Comparison of ENCODE assay signal across 8 cellular contexts in the genomic region with DNA sequence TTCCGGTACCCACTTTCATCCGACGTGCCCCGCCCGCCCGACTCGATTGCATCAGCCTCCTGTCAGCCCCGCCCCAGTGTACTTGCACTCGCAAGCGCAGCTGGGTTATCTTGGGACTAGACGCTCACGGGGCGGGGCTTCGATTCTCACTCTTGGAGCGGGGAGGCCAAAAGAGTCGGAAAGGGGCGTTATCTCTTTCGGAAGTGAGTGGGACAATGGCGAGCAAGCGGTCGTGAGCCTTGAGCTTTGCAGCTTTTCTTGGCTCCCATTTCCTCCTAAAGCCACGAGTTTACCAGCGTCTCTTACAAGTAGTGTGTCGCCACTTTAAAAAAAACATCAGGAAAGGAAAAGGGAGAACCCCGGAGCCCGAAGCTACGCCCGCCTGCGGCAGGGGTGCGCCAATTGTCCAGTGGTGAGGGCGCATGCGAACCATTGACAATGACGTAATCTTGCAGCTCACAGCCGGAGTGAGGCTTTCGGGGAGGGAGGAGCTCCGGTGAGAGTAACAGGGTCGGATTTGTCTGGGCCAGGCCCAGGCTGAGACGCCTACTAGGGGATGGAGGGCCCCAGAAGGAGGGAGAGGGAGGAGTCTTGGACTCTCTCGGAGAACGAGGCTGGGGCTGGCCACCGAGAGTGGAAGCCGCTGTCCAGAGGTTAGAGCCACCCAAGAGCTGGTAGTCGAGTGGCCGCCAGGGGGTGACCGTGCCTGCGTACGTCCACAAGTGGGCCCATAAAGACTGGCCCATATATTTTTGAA.
DNase-seq lines count a peak whose midpoint lies in the region; ATAC-seq, FAIRE-seq and TF ChIP-seq lines count a peak whose summit lies in the region.

No MANE protein-coding gene starts in this region.

- peaks cover 10% of the 10 kb centered on the region for H3K36me3 Mint-ChIP-seq in activated CD8-positive, alpha-beta memory T cell treated with anti-CD3 and anti-CD28 coated beads, Interleukin-2, amount 10 ng/mL, durations not matched to agents 7 days and 5 days

- TF ChIP-seq EP300 in H1 (IDR thresholded peaks at IDR 0.05; ENCODE audit: borderline replicate concordance in 1 of 2, low read depth in 2 of 2, low read length in 2 of 2): no peak

- no peaks in the 10 kb centered on the region for H3K79me2 ChIP-seq in H1 (ENCODE audit: control insufficient read depth in 1 of 2, insufficient read depth in 2 of 2, low read length in 2 of 2)

- peak; percentile 63 to 68 for TF ChIP-seq RAD21 in H1 (IDR thresholded peaks at IDR 0.05 in 1 of 2, conservative IDR thresholded peaks at IDR 0.05 in 1 of 2; ENCODE audit: low read depth in 2 of 2, low read length in 2 of 2)

- no peaks in the 10 kb centered on the region for H3K27me3 Mint-ChIP-seq in activated CD8-positive, alpha-beta memory T cell treated with anti-CD3 and anti-CD28 coated beads, Interleukin-2, amount 10 ng/mL, durations not matched to agents 7 days and 5 days

- H2BK20ac ChIP-seq in H1 (ENCODE audit: low read length): no peak overlapping the region

- H3K36me3 ChIP-seq in H1 (ENCODE audit: control insufficient read depth in 2 of 4, insufficient read depth in 4 of 4, low read length in 3 of 4) (no peaks in the 10 kb centered on the region), mesenchymal stem cell (ENCODE audit: control insufficient read depth in 1 of 2, insufficient read depth in 2 of 2, low read depth in 1 of 2, low read length in 2 of 2) (no peaks in the 10 kb centered on the region)

- H3K4me1 Mint-ChIP-seq in activated CD8-positive, alpha-beta memory T cell treated with anti-CD3 and anti-CD28 coated beads, Interleukin-2, amount 10 ng/mL, durations not matched to agents 7 days and 5 days: peaks cover 7% of the 10 kb centered on the region

- TF ChIP-seq POLR2A in H1 (IDR thresholded peaks at IDR 0.05; ENCODE audit: control extremely low read depth in 1 of 2, low read depth in 2 of 2, low read length in 2 of 2): peak; percentile 59 to 90

- H2BK15ac ChIP-seq in H1 (ENCODE audit: low read length) (no peak overlapping the region), mesenchymal stem cell (ENCODE audit: low read depth, poor library complexity, severe bottlenecking) (no peak overlapping the region)

- H2AK5ac ChIP-seq in H1 (ENCODE audit: low read depth, low read length) (no peak overlapping the region), mesenchymal stem cell (ENCODE audit: low read length, severe bottlenecking) (no peak overlapping the region)

- peak; percentile 94 for ATAC-seq in GM21390 (IDR thresholded peaks at IDR 0.05; ENCODE audit: unreplicated experiment)
- ATAC-seq in activated CD8-positive, alpha-beta memory T cell treated with anti-CD3 and anti-CD28 coated beads, Interleukin-2, amount 10 ng/mL, durations not matched to agents 7 days and 5 days: peak; percentile 96

- H3K4me3 ChIP-seq in H1 (ENCODE audit: extremely low read depth in 1 of 4, insufficient read depth in 2 of 4, low read depth in 3 of 4, low read length in 4 of 4) (peak overlapping the region; percentile 65 to 84 (median 71)), mesenchymal stem cell (ENCODE audit: insufficient read depth in 1 of 2, low read depth in 1 of 2, low read length in 2 of 2) (peak overlapping the region; percentile 52 to 74)

- peak overlapping the region; percentile 56 for H3K56ac ChIP-seq in H1 (replicated peaks; ENCODE audit: insufficient read length, low read depth, low read length)

- CTCF ChIA-PET in activated CD8-positive, alpha-beta memory T cell treated with anti-CD3 and anti-CD28 coated beads, Interleukin-2, amount 10 ng/mL, durations not matched to agents 7 days and 5 days (lab: Charles Lee): interaction anchor here (0.8 to 1.8 kb wide), 5 partner anchors 110 to 361 kb away, joined by 3 to 5 read pairs (median 3); partner anchors contain the start of gene APEX2
- CTCF ChIA-PET in H1 (lab: Charles Lee; ENCODE audit: partially characterized antibody): interaction anchor here (0.7 to 2.3 kb wide), 6 partner anchors 12 to 486 kb away, joined by 3 to 14 read pairs (median 4); partner anchors contain the start of gene APEX2

- H3K27ac ChIP-seq in H1 (ENCODE audit: low read depth, low read length) (peak overlapping the region; percentile 97), mesenchymal stem cell (ENCODE audit: low read length, poor library complexity, severe bottlenecking) (peak overlapping the region; percentile 99)

- H4K20me1 ChIP-seq in H1 (replicated peaks in 1 of 2; ENCODE audit: control insufficient read depth in 1 of 2, insufficient read depth in 2 of 2, low read length in 2 of 2): no peaks in the 10 kb centered on the region

- peaks cover 4% of the 10 kb centered on the region for H3K9me3 Mint-ChIP-seq in activated CD8-positive, alpha-beta memory T cell treated with anti-CD3 and anti-CD28 coated beads, Interleukin-2, amount 10 ng/mL, durations not matched to agents 7 days and 5 days (ENCODE audit: low read depth)

- H3K4me1 ChIP-seq in H1 (replicated peaks in 1 of 4; ENCODE audit: control insufficient read depth in 3 of 4, insufficient read depth in 4 of 4, low read length in 3 of 4): peaks cover 0 to 7% (median 3%) of the 10 kb centered on the region in 4 experiments; a peak in 3 of 7 replicates
- H3K4me1 ChIP-seq in mesenchymal stem cell (ENCODE audit: control insufficient read depth, insufficient read depth, low read depth, low read length): no peaks in the 10 kb centered on the region

- POLR2A ChIA-PET in H1 (lab: Charles Lee; ENCODE audit: partially characterized antibody): interaction anchor here (0.6 to 1.4 kb wide), 10 partner anchors 11 to 169 kb away, joined by 3 to 12 read pairs (median 4); partner anchors contain the start of gene MAGED2

- H4K8ac ChIP-seq in H1 (ENCODE audit: extremely low read depth, insufficient read depth, low read length) (no peak overlapping the region), mesenchymal stem cell (ENCODE audit: low read length) (no peak overlapping the region)

- H3K23ac ChIP-seq in H1 (ENCODE audit: insufficient read length) (no peak overlapping the region), mesenchymal stem cell (ENCODE audit: low read length in 2 of 2) (no peak overlapping the region)

- H2AFZ ChIP-seq in H1 (ENCODE audit: low read length) (peak overlapping the region; percentile 88; the same call in 1 of the 2 replicates), mesenchymal stem cell (ENCODE audit: low read depth, low read length) (no peak overlapping the region)

- peak overlapping the region; percentile 81 for H3K4me3 Mint-ChIP-seq in activated CD8-positive, alpha-beta memory T cell treated with anti-CD3 and anti-CD28 coated beads, Interleukin-2, amount 10 ng/mL, durations not matched to agents 7 days and 5 days

- H2BK12ac ChIP-seq in H1 (ENCODE audit: low read depth, low read length): no peak overlapping the region
- H2BK12ac ChIP-seq in mesenchymal stem cell (ENCODE audit: low read length in 2 of 2): no peak overlapping the region

- no peak overlapping the region for H2BK120ac ChIP-seq in H1 (replicated peaks; ENCODE audit: low read depth, low read length)
- no peak overlapping the region for H2BK120ac ChIP-seq in mesenchymal stem cell (ENCODE audit: low read depth, low read length)

- no peaks in the 10 kb centered on the region for H3K27me3 ChIP-seq in H1 (replicated peaks in 1 of 4; ENCODE audit: control insufficient read depth in 3 of 4, extremely low read depth in 1 of 4, insufficient read depth in 3 of 4, low read length in 3 of 4)
- no peaks in the 10 kb centered on the region for H3K27me3 ChIP-seq in mesenchymal stem cell (ENCODE audit: control insufficient read depth in 1 of 2, insufficient read depth in 1 of 2, low read length in 2 of 2)

- TF ChIP-seq CTCF in H1 (IDR thresholded peaks at IDR 0.05; ENCODE audit: control extremely low read depth in 1 of 3, insufficient read depth in 1 of 3, low read depth in 1 of 3, low read length in 3 of 3): peak; percentile 48 to 61 (median 60)

- peak; percentile 82 for FAIRE-seq in H1 (lab: Jason Lieb, UNC)

- H3K27ac Mint-ChIP-seq in activated CD8-positive, alpha-beta memory T cell treated with anti-CD3 and anti-CD28 coated beads, Interleukin-2, amount 10 ng/mL, durations not matched to agents 7 days and 5 days: peak overlapping the region; percentile 99

- H3K9ac ChIP-seq in H1 (replicated peaks in 1 of 4; ENCODE audit: extremely low read depth in 1 of 4, low read depth in 3 of 4, low read length in 3 of 4) (peak overlapping the region; percentile 63 to 92 (median 84)), mesenchymal stem cell (ENCODE audit: low read length) (peak overlapping the region; percentile 94)

- peak overlapping the region; percentile 79 for H4K5ac ChIP-seq in H1 (ENCODE audit: insufficient read length, low read depth, low read length)

- H3K4me2 ChIP-seq in H1 (ENCODE audit: insufficient read depth in 1 of 2, low read depth in 2 of 2, low read length in 2 of 2) (peak overlapping the region; percentile 35 to 63), mesenchymal stem cell (ENCODE audit: low read length, poor library complexity, severe bottlenecking) (peak overlapping the region; percentile 43)

- in situ Hi-C loops in Caki2 (cut with HindIII; ENCODE audit: low pct_unique_long_range_greater_than_20kb, low sequenced_read_pairs): no loop called here

- H3K14ac ChIP-seq in H1 (ENCODE audit: insufficient read length): no peak overlapping the region
- no peak overlapping the region for H3K14ac ChIP-seq in mesenchymal stem cell (ENCODE audit: low read length in 2 of 2)

- H4K91ac ChIP-seq in H1 (replicated peaks; ENCODE audit: insufficient read length, low read length) (no peak overlapping the region), mesenchymal stem cell (ENCODE audit: low read length) (no peak overlapping the region)

- H3K18ac ChIP-seq in H1 (ENCODE audit: extremely low read depth, low read length) (no peak overlapping the region; the same call in 1 of the 2 replicates), mesenchymal stem cell (ENCODE audit: low read depth in 1 of 2, low read length in 2 of 2) (peak overlapping the region; percentile 48 to 79)

- WGBS in H1 (ENCODE audit: extremely low coverage in 1 of 2, insufficient coverage in 1 of 2, insufficient read length in 1 of 2, insufficient replicate concordance in 2 of 2, low coverage in 1 of 2, low lambda C conversion rate in 2 of 2, missing lambda C conversion rate in 1 of 2), 2 experiments: 0% methylated on average over 21 of the region's 47 CpGs; no CpG with 5 or more reads in 1 of the 2 experiments
- WGBS in mesenchymal stem cell: 0% methylated on average over 28 of the region's 47 CpGs

- H3K9me3 ChIP-seq in H1 (ENCODE audit: insufficient read depth in 2 of 2, low read depth in 1 of 2, low read length in 1 of 2) (no peaks in the 10 kb centered on the region), mesenchymal stem cell (ENCODE audit: control insufficient read depth, low read length) (no peaks in the 10 kb centered on the region)

- DNase-seq in Caki2 (ENCODE audit: low read depth) (peak; percentile 97), HUDEP-2 (lab: John Stamatoyannopoulos, UW; ENCODE audit: unreplicated experiment in 76 of 76) (peak; percentile 6 to 94 (median 86)), NOMO-1 treated with DMSO at 0.1 percent for 48 hours (lab: John Stamatoyannopoulos, UW; ENCODE audit: unreplicated experiment) (peak; percentile 89), H1 (ENCODE audit: low read depth in 1 of 2, low spot score in 2 of 2) (peak; percentile 82 to 85), mesenchymal stem cell (peak; percentile 98)
- peak; percentile 97 for DNase-seq in activated CD8-positive, alpha-beta memory T cell treated with anti-CD3 and anti-CD28 coated beads, Interleukin-2, amount 10 ng/mL, durations not matched to agents 7 days and 5 days
- DNase-seq in stimulated activated CD8-positive, alpha-beta memory T cell treated with anti-CD3 and anti-CD28 coated beads, Interleukin-12 subunit alpha, Interleukin-12 subunit beta, amount 100 ng/mL, for 24 hours (ENCODE audit: extremely low read depth): peak; percentile 84

- H3K79me1 ChIP-seq in H1 (ENCODE audit: low read depth, low read length) (no peaks in the 10 kb centered on the region), mesenchymal stem cell (replicated peaks; ENCODE audit: low read length, poor library complexity, severe bottlenecking) (no peaks in the 10 kb centered on the region)

- H2BK5ac ChIP-seq in H1 (ENCODE audit: low read depth, low read length) (peak overlapping the region; percentile 90; the same call in 1 of the 2 replicates), mesenchymal stem cell (ENCODE audit: low read depth, low read length, poor library complexity, severe bottlenecking) (no peak overlapping the region)

- H3K23me2 ChIP-seq in H1 (ENCODE audit: low read depth, low read length): no peaks in the 10 kb centered on the region

- no peak overlapping the region for H3K4ac ChIP-seq in H1 (replicated peaks; ENCODE audit: insufficient read length, low read depth, low read length)
- peak overlapping the region in 1 of 2 experiments; percentile 37 for H3K4ac ChIP-seq in mesenchymal stem cell (ENCODE audit: low read depth in 1 of 2, low read length in 2 of 2)

Comparison
In these comparisons a context has a peak if more than half of its experiments do, and no peak if none do; other contexts are left out.
1. Peak in every context shown above with its lines: DNase-seq, ATAC-seq, H3K4me3 ChIP-seq and H3K27ac ChIP-seq.